Comparison of ENCODE assay signal across 30 cellular contexts in genomic region chr5:40210705-40211104, GRCh38.
DNase-seq lines count a peak whose midpoint lies in the region; ATAC-seq and TF ChIP-seq lines count a peak whose summit lies in the region.
"Had no signal": no experiment of that assay in that cellular context is flagged by ENCODE, and none has a peak within 500 bp of the region (broad histone marks: within the 10 kb centered on the region; RNA-seq: fewer than 3 reads in every experiment).

No MANE protein-coding gene starts in this region.

- H3K4me1 ChIP-seq in hepatocyte (ENCODE audit: insufficient read depth) = no peaks in the 10 kb centered on the region
- H3K4me1 ChIP-seq: BE2C had no signal

- H3K27me3 Mint-ChIP-seq in activated CD4-positive, alpha-beta T cell treated with anti-CD3 and anti-CD28 coated beads for 36 hours = peaks cover 3% of the 10 kb centered on the region
- no peaks in the 10 kb centered on the region for H3K27me3 Mint-ChIP-seq in activated naive CD4-positive, alpha-beta T cell treated with anti-CD3 and anti-CD28 coated beads, Interleukin-2, amount 50 U/mL, for 24 hours
- H3K27me3 Mint-ChIP-seq in activated naive CD8-positive, alpha-beta T cell = no peaks in the 10 kb centered on the region
- H3K27me3 Mint-ChIP-seq: CD8-positive, alpha-beta memory T cell had no signal

- H3K36me3 ChIP-seq in hepatocyte (replicated peaks; ENCODE audit: insufficient read depth, low read depth) = no peaks in the 10 kb centered on the region
- H3K36me3 ChIP-seq: BE2C had no signal

- TF ChIP-seq CTCF in hepatocyte (IDR thresholded peaks at IDR 0.05; ENCODE audit: poor library complexity) = no peak

- POLR2A ChIA-PET in activated CD4-positive, alpha-beta T cell treated with anti-CD3 and anti-CD28 coated beads for 36 hours (lab: Charles Lee) = interaction anchor here (0.8 to 0.9 kb wide), 2 partner anchors 10 to 13 kb away, joined by 4 to 6 read pairs; no protein-coding TSS in a partner anchor

- no peaks in the 10 kb centered on the region for H3K9me3 ChIP-seq in hepatocyte (ENCODE audit: low read depth)
- H3K9me3 ChIP-seq: BE2C had no signal

- no peaks in the 10 kb centered on the region for H3K79me2 ChIP-seq in hepatocyte

- H3K4me2 ChIP-seq in hepatocyte = no peak overlapping the region

- 100% methylated on average over 1 of the region's 1 CpG for WGBS in hepatocyte (ENCODE audit: low lambda C conversion rate, missing lambda C conversion rate)

- peak; percentile 67 for ATAC-seq in activated CD4-positive, alpha-beta T cell treated with anti-CD3 and anti-CD28 coated beads for 36 hours
- ATAC-seq: GM12878, HCT116 had no signal

- peaks cover 16% of the 10 kb centered on the region for H3K36me3 Mint-ChIP-seq in activated CD4-positive, alpha-beta T cell treated with anti-CD3 and anti-CD28 coated beads for 36 hours (ENCODE audit: low read depth)
- H3K36me3 Mint-ChIP-seq in activated naive CD4-positive, alpha-beta T cell treated with anti-CD3 and anti-CD28 coated beads, Interleukin-2, amount 50 U/mL, for 24 hours = no peaks in the 10 kb centered on the region
- no peaks in the 10 kb centered on the region for H3K36me3 Mint-ChIP-seq in activated naive CD8-positive, alpha-beta T cell
- H3K36me3 Mint-ChIP-seq: CD14-positive monocyte; CD8-positive, alpha-beta memory T cell had no signal

- no peaks in the 10 kb centered on the region for H3K9me3 Mint-ChIP-seq in activated CD4-positive, alpha-beta T cell treated with anti-CD3 and anti-CD28 coated beads for 36 hours (ENCODE audit: low read depth)
- H3K9me3 Mint-ChIP-seq in activated naive CD4-positive, alpha-beta T cell treated with anti-CD3 and anti-CD28 coated beads, Interleukin-2, amount 50 U/mL, for 24 hours = no peaks in the 10 kb centered on the region
- H3K9me3 Mint-ChIP-seq in activated naive CD8-positive, alpha-beta T cell (ENCODE audit: low read depth) = no peaks in the 10 kb centered on the region
- H3K9me3 Mint-ChIP-seq: CD14-positive monocyte; CD8-positive, alpha-beta memory T cell had no signal

- intact Hi-C loops in activated CD4-positive, alpha-beta T cell treated with anti-CD3 and anti-CD28 coated beads for 36 hours (cut with DNase I, micrococcal nuclease) = loop anchor here in 1 of 2 experiments (1.0 to 10.0 kb wide), 2 partner anchors 14 to 1036 kb away; no protein-coding TSS in a partner anchor

- no peaks in the 10 kb centered on the region for H3K9me2 ChIP-seq in hepatocyte (replicated peaks; ENCODE audit: insufficient read depth)

- H4K20me1 ChIP-seq in hepatocyte (ENCODE audit: insufficient read depth, poor library complexity, severe bottlenecking) = no peaks in the 10 kb centered on the region

- no peak overlapping the region for H3K4me3 ChIP-seq in hepatocyte
- H3K4me3 ChIP-seq: GM12878 had no signal

- H3K27ac Mint-ChIP-seq in activated CD4-positive, alpha-beta T cell treated with anti-CD3 and anti-CD28 coated beads for 36 hours = peak overlapping the region; percentile 95
- H3K27ac Mint-ChIP-seq in activated naive CD4-positive, alpha-beta T cell treated with anti-CD3 and anti-CD28 coated beads, Interleukin-2, amount 50 U/mL, for 24 hours = peak overlapping the region; percentile 76
- H3K27ac Mint-ChIP-seq in activated naive CD8-positive, alpha-beta T cell = peak overlapping the region; percentile 79
- H3K27ac Mint-ChIP-seq: CD14-positive monocyte; CD8-positive, alpha-beta memory T cell had no signal

- H2AFZ ChIP-seq in hepatocyte = no peak overlapping the region

- H3K4me3 Mint-ChIP-seq in activated CD4-positive, alpha-beta T cell treated with anti-CD3 and anti-CD28 coated beads for 36 hours = no peak overlapping the region
- H3K4me3 Mint-ChIP-seq in activated naive CD4-positive, alpha-beta T cell treated with anti-CD3 and anti-CD28 coated beads, Interleukin-2, amount 50 U/mL, for 24 hours = no peak overlapping the region
- no peak overlapping the region for H3K4me3 Mint-ChIP-seq in activated naive CD8-positive, alpha-beta T cell
- H3K4me3 Mint-ChIP-seq: CD14-positive monocyte; CD8-positive, alpha-beta memory T cell had no signal

- H3K27me3 ChIP-seq in hepatocyte = no peaks in the 10 kb centered on the region
- H3K27me3 ChIP-seq: BE2C had no signal

- no peak for DNase-seq in activated CD4-positive, alpha-beta T cell treated with anti-CD3 and anti-CD28 coated beads for 36 hours
- DNase-seq in activated CD4-positive, alpha-beta T cell treated with anti-CD3 and anti-CD28 coated beads, Interleukin-2, amount 50 U/mL, for 4 hours = no peak
- DNase-seq in activated naive CD4-positive, alpha-beta T cell treated with anti-CD3 and anti-CD28 coated beads, Interleukin-2, amount 50 U/mL, for 16 hours = no peak
- DNase-seq in epithelial cell of prostate (ENCODE audit: low read depth, low spot score) (no peak), cerebellar cortex (ENCODE audit: low spot score) (no peak), hepatocyte (ENCODE audit: low spot score) (no peak)
- DNase-seq: BE2C; CD8-positive, alpha-beta memory T cell; DMS 273 treated with DMSO at 0.1 percent for 48 hours; DMS79; EL; GDM1; IMR-90; KG1; MM.1S; NCI-H1048; NCI-H1417; NCI-H1694; NCI-H2029 treated with DMSO at 0.1 percent for 48 hours; NCI-H446 treated with DMSO at 0.1 percent for 48 hours; NCI-H526; NCI-H82; Right ventricle myocardium superior; RPMI8226 had no signal

- peaks cover 59% of the 10 kb centered on the region for H3K4me1 Mint-ChIP-seq in activated CD4-positive, alpha-beta T cell treated with anti-CD3 and anti-CD28 coated beads for 36 hours
- peaks cover 40% of the 10 kb centered on the region for H3K4me1 Mint-ChIP-seq in activated naive CD4-positive, alpha-beta T cell treated with anti-CD3 and anti-CD28 coated beads, Interleukin-2, amount 50 U/mL, for 24 hours
- H3K4me1 Mint-ChIP-seq in activated naive CD8-positive, alpha-beta T cell (ENCODE audit: low read depth) = peaks cover 18% of the 10 kb centered on the region
- H3K4me1 Mint-ChIP-seq: CD14-positive monocyte had no signal

- CTCF ChIA-PET in activated CD4-positive, alpha-beta T cell treated with anti-CD3 and anti-CD28 coated beads for 36 hours (lab: Charles Lee) = interaction anchor here (0.9 to 1.1 kb wide), 5 partner anchors 9 to 478 kb away, joined by 3 to 5 read pairs (median 3); no protein-coding TSS in a partner anchor

- peak overlapping the region; percentile 14 for H3K27ac ChIP-seq in epithelial cell of prostate
- H3K27ac ChIP-seq in hepatocyte = no peak overlapping the region
- H3K27ac ChIP-seq: 22Rv1 had no signal
